Comparison of ENCODE assay signal across 8 cellular contexts in the genomic region with DNA sequence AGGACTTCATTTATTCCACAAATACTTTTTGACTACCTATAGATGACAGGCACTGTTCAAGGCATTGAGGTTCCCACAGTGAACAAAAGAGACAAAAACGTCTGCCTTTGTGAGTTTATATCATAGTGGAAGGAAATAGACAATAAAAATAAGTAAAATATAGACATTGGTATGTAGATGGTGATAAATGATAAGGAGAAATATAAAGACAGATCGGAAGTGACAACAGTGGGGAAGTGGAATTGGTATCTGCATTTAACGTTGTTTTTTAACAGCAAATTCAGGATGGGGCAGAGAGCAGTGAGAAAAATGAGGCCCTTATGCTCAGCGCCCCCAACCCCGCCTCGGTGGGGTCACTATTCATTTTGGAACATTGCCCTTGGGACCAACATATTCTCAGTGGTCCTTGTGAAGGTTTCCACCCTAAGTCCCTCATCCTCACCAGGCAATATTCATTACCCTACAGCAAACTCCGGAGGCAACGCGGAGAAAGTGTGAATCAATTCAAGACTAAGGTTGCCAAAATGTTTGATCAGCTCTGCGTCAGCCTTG. TPM values are rescaled to one million over a fixed set of nuclear protein-coding genes. Genes with fewer than 3 reads are reported as not detected.
DNase-seq lines count a peak whose midpoint lies in the region; ATAC-seq, FAIRE-seq and TF ChIP-seq lines count a peak whose summit lies in the region.

No MANE protein-coding gene starts in this region.

- DNase-seq in CD4-positive, alpha-beta T cell: no peak
- no peak for DNase-seq in bronchial epithelial cell (ENCODE audit: low read depth)
- peak in 1 of 9 donors; percentile 6 for DNase-seq in naive thymus-derived CD4-positive, alpha-beta T cell
- DNase-seq in NCI-H2171 (lab: John Stamatoyannopoulos, UW): no peak
- DNase-seq in DMS 273 treated with DMSO at 0.1 percent for 48 hours (lab: John Stamatoyannopoulos, UW): no peak
- DNase-seq in activated gamma-delta T cell treated with Interleukin-2 at 50 U/mL for 16 hours: no peak
- no peak for DNase-seq in DMS114 treated with DMSO at 0.1 percent for 48 hours (lab: John Stamatoyannopoulos, UW; ENCODE audit: unreplicated experiment)

- no peak for TF ChIP-seq CTCF in CD4-positive, alpha-beta T cell (IDR thresholded peaks at IDR 0.05)
- no peak for TF ChIP-seq CTCF in bronchial epithelial cell (IDR thresholded peaks at IDR 0.05; ENCODE audit: insufficient read depth, low read length, severe bottlenecking)

- CTCF ChIA-PET in CD4-positive, alpha-beta T cell (lab: Charles Lee): interaction anchor here (1.0 to 5.0 kb wide), 5 partner anchors 75 to 906 kb away, joined by 3 to 50 read pairs (median 6); no protein-coding TSS in a partner anchor
- CTCF ChIA-PET in naive thymus-derived CD4-positive, alpha-beta T cell (lab: Charles Lee): interaction anchor here (0.7 to 4.1 kb wide), 6 partner anchors 78 to 340 kb away, joined by 3 to 87 read pairs (median 6); no protein-coding TSS in a partner anchor

- H3K4me3 ChIP-seq in bronchial epithelial cell (ENCODE audit: low read depth, low read length): peak overlapping the region; percentile 67
- peak overlapping the region; percentile 96 for H3K4me3 ChIP-seq in naive thymus-derived CD4-positive, alpha-beta T cell (ENCODE audit: low read length)

- H3K4me3 Mint-ChIP-seq in CD4-positive, alpha-beta T cell: peak overlapping the region; percentile 94
- peak overlapping the region; percentile 94 to 100 (median 97) for H3K4me3 Mint-ChIP-seq in naive thymus-derived CD4-positive, alpha-beta T cell

- ATAC-seq in CD4-positive, alpha-beta T cell (ENCODE audit: poor library complexity): peak; percentile 0
- ATAC-seq in HG03135 (IDR thresholded peaks at IDR 0.05; ENCODE audit: unreplicated experiment): peak; percentile 6
- no peak for ATAC-seq in naive thymus-derived CD4-positive, alpha-beta T cell

- H3K27me3 ChIP-seq in CD4-positive, alpha-beta T cell (ENCODE audit: control insufficient read depth, insufficient read depth, low read length): no peaks in the 10 kb centered on the region
- H3K27me3 ChIP-seq in bronchial epithelial cell (ENCODE audit: control insufficient read depth, insufficient read depth, low read length): no peaks in the 10 kb centered on the region
- H3K27me3 ChIP-seq in naive thymus-derived CD4-positive, alpha-beta T cell (ENCODE audit: control insufficient read depth in 2 of 2, insufficient read depth in 2 of 2, low read length in 2 of 2): no peaks in the 10 kb centered on the region

- POLR2A ChIA-PET in CD4-positive, alpha-beta T cell (lab: Charles Lee): interaction anchor here (0.6 to 2.7 kb wide), 20 partner anchors 15 to 438 kb away, joined by 3 to 29 read pairs (median 6); a partner anchor contains a TSS
- POLR2A ChIA-PET in naive thymus-derived CD4-positive, alpha-beta T cell (lab: Charles Lee): interaction anchor here (0.7 to 2.6 kb wide), 10 partner anchors 8 to 1067 kb away, joined by 3 to 18 read pairs (median 4); a partner anchor contains a TSS

- peaks cover 19 to 27% of the 10 kb centered on the region in 2 donors for H3K4me1 ChIP-seq in naive thymus-derived CD4-positive, alpha-beta T cell (ENCODE audit: control insufficient read depth in 2 of 2, insufficient read depth in 2 of 2, low read length in 2 of 2)

- H3K4me1 Mint-ChIP-seq in CD4-positive, alpha-beta T cell (ENCODE audit: low read depth): peaks cover 56% of the 10 kb centered on the region
- peaks cover 21 to 59% (median 55%) of the 10 kb centered on the region in 7 donors for H3K4me1 Mint-ChIP-seq in naive thymus-derived CD4-positive, alpha-beta T cell

- no peaks in the 10 kb centered on the region for H3K27me3 Mint-ChIP-seq in CD4-positive, alpha-beta T cell
- H3K27me3 Mint-ChIP-seq in naive thymus-derived CD4-positive, alpha-beta T cell: no peaks in the 10 kb centered on the region

- peak overlapping the region; percentile 94 for H3K27ac Mint-ChIP-seq in CD4-positive, alpha-beta T cell
- H3K27ac Mint-ChIP-seq in naive thymus-derived CD4-positive, alpha-beta T cell: peak overlapping the region; percentile 93 to 99 (median 98)

- intact Hi-C loops in CD4-positive, alpha-beta T cell (cut with DNase I, micrococcal nuclease): loop anchor here (1.0 to 5.0 kb wide), 8 partner anchors 73 to 1000 kb away; a partner anchor contains a TSS
- intact Hi-C loops in naive thymus-derived CD4-positive, alpha-beta T cell (cut with micrococcal nuclease): loop anchor here (1.0 to 5.0 kb wide), 17 partner anchors 52 to 1640 kb away; a partner anchor contains a TSS

- FAIRE-seq in bronchial epithelial cell (lab: Jason Lieb, UNC): no peak

- H3K27ac ChIP-seq in CD4-positive, alpha-beta T cell (ENCODE audit: low read depth, low read length): peak overlapping the region; percentile 38
- H3K27ac ChIP-seq in naive thymus-derived CD4-positive, alpha-beta T cell (ENCODE audit: low read depth, low read length): peak overlapping the region; percentile 80

- no peaks in the 10 kb centered on the region for H3K9me3 ChIP-seq in CD4-positive, alpha-beta T cell (ENCODE audit: control insufficient read depth, low read length)
- no peaks in the 10 kb centered on the region for H3K9me3 ChIP-seq in naive thymus-derived CD4-positive, alpha-beta T cell (ENCODE audit: control insufficient read depth in 2 of 3, low read length in 3 of 3)

- H3K36me3 Mint-ChIP-seq in CD4-positive, alpha-beta T cell (ENCODE audit: low read depth): peaks cover 42% of the 10 kb centered on the region
- peaks cover 5 to 26% (median 18%) of the 10 kb centered on the region in 5 donors for H3K36me3 Mint-ChIP-seq in naive thymus-derived CD4-positive, alpha-beta T cell

- H3K36me3 ChIP-seq in bronchial epithelial cell (ENCODE audit: control insufficient read depth, insufficient read depth, low read length): peaks cover 11% of the 10 kb centered on the region
- peaks cover 0 to 29% (median 4%) of the 10 kb centered on the region in 3 experiments for H3K36me3 ChIP-seq in naive thymus-derived CD4-positive, alpha-beta T cell (ENCODE audit: control insufficient read depth in 2 of 3, insufficient read depth in 3 of 3, low read length in 3 of 3)

- H3K9me3 Mint-ChIP-seq in CD4-positive, alpha-beta T cell: no peaks in the 10 kb centered on the region
- peaks cover 0 to 4% (median 0%) of the 10 kb centered on the region in 11 donors for H3K9me3 Mint-ChIP-seq in naive thymus-derived CD4-positive, alpha-beta T cell

RNA-seq across cellular contexts. Expression of a gene that starts 0.6 kb away (rescaled TPM):
- 10 to 100 TPM; 19.6 to 20.8 TPM for total RNA-seq in CD4-positive, alpha-beta T cell
- 11.8 and 12.4 TPM in 2 replicates for total RNA-seq in bronchial epithelial cell
- 10 to 100 TPM; 30.1 to 42.8 (median 35.5) TPM for total RNA-seq in naive thymus-derived CD4-positive, alpha-beta T cell
- polyA plus RNA-seq in naive thymus-derived CD4-positive, alpha-beta T cell: 1 to 10 TPM; 3.8 to 4.1 TPM

RNA-seq across cellular contexts. Expression of a gene that starts 33.4 kb away (rescaled TPM):
- 1 to 10 TPM in 1 of 2 experiments, under 1 TPM in 1; 0.47 to 1.1 TPM for total RNA-seq in CD4-positive, alpha-beta T cell
- total RNA-seq in bronchial epithelial cell: 0.13 and 0.26 TPM in 2 replicates
- total RNA-seq in naive thymus-derived CD4-positive, alpha-beta T cell: 1 to 10 TPM; 1.6 to 3.5 (median 3.2) TPM
- polyA plus RNA-seq in naive thymus-derived CD4-positive, alpha-beta T cell: under 1 TPM; 0.33 to 0.39 TPM

RNA-seq across cellular contexts. Expression of a gene that starts 52.8 kb away (rescaled TPM):
- 1 to 10 TPM; 9.4 to 9.9 TPM for total RNA-seq in CD4-positive, alpha-beta T cell
- total RNA-seq in bronchial epithelial cell: 13.4 and 13.6 TPM in 2 replicates
- 10 to 100 TPM; 10.0 to 43.9 (median 17.1) TPM for total RNA-seq in naive thymus-derived CD4-positive, alpha-beta T cell
- polyA plus RNA-seq in naive thymus-derived CD4-positive, alpha-beta T cell: under 1 TPM; 0.28 to 0.68 TPM
